In the genomic region with DNA sequence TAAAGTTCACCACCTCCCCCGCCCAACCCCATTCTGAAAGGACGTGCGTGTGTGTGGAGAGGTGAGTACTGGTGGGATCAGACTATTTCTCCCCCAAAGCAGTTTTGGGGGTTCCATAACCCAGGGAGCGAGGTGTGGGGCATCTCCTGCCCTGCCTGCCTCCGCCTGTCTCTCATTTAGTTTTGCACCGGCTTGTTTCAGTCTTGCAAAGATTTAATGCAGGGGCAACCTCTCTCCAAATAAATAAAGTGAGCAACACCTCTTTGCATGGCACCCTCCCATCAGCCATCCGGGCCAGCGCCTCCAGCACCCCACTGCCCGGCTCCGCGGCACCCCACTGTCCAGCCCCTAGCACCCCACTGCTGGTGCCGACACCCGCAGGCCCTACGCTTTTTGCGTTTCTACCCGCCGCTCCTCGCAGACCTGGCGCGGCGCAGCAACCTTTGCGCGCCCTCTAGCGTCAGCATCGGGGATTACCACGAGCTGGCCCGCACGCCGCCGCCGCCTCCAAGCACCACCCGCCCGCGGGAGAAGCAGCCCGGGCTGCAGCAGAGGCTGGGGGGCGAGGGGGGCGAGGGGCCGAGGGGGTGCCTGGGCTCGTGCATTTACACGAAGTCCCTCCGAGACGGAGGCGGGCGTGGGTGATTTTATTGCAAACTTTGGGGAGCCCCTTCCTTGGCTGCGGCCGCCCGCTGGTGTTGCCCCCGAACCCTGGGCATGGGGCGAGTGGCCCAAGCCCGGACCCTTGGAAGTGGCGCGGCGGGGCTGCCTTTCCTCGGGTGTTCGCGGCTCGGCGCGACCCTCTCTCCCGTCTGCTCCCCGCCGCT, we compare ENCODE assay signal across 8 cellular contexts. TPM values are rescaled to one million over a fixed set of nuclear protein-coding genes. Genes with fewer than 3 reads are reported as not detected.
DNase-seq lines count a peak whose midpoint lies in the region; ATAC-seq and TF ChIP-seq lines count a peak whose summit lies in the region.

No MANE protein-coding gene starts in this region.

- intact Hi-C loops in testis (cut with DNase I; ENCODE audit: low total_unique reads): loop anchor here (10.0 kb wide), 1 partner anchor 177 kb away; no protein-coding TSS in a partner anchor

- no peak for TF ChIP-seq POLR2A in testis (IDR thresholded peaks at IDR 0.05)

- H3K27me3 ChIP-seq in testis: no peaks in the 10 kb centered on the region

- POLR2A ChIA-PET in RWPE1 (lab: Yijun Ruan, JAX; ENCODE audit: low non-redundant PET): no interaction called here

- CTCF ChIA-PET in RWPE1 (lab: Yijun Ruan, JAX): interaction anchor here (0.5 to 1.0 kb wide), 23 partner anchors 11 to 643 kb away, joined by 3 to 10 read pairs (median 3); partner anchors contain the start of gene VRK1

- peak overlapping the region; percentile 31 to 48 for H3K4me3 ChIP-seq in testis

- ATAC-seq in HG03354 (IDR thresholded peaks at IDR 0.05; ENCODE audit: poor library complexity, severe bottlenecking, unreplicated experiment) (peak; percentile 84), omental fat pad (ENCODE audit: low FRiP score) (peak; percentile 62)

- H3K9me3 ChIP-seq in testis: no peaks in the 10 kb centered on the region

- no peaks in the 10 kb centered on the region for H3K36me3 ChIP-seq in testis (ENCODE audit: low read depth, missing control alignments)

- 1 to 3% methylated on average over 37 to 62 of the region's 62 CpGs for WGBS in testis, 2 donors

- H3K4me1 ChIP-seq in testis: peaks cover 17% of the 10 kb centered on the region

- DNase-seq in SKM-1 (lab: John Stamatoyannopoulos, UW; ENCODE audit: unreplicated experiment) (peak; percentile 2), SKM-1 treated with dmso at 0.1 percent for 144 hours (lab: John Stamatoyannopoulos, UW; ENCODE audit: unreplicated experiment) (no peak), RWPE1 (ENCODE audit: low spot score) (peak; percentile 60), activated gamma-delta T cell treated with Interleukin-2 at 50 U/mL for 16 hours (peak; percentile 71), germinal center (ENCODE audit: low spot score) (peak; percentile 82), omental fat pad (ENCODE audit: low spot score) (no peak), testis (peak; percentile 79)

- H3K27ac ChIP-seq in RWPE1 (no peak overlapping the region), testis (no peak overlapping the region)

- TF ChIP-seq CTCF in RWPE1 (conservative IDR thresholded peaks at IDR 0.05; ENCODE audit: low read depth) (peak; percentile 94), omental fat pad (IDR thresholded peaks at IDR 0.05) (peak in 1 of 3 donors; percentile 24), testis (IDR thresholded peaks at IDR 0.05) (peak; percentile 71 to 92 (median 74))

RNA-seq across cellular contexts. Expression of gene VRK1, which starts 55.8 kb away (rescaled TPM):
- 10 to 100 TPM in 1 of 4 donors, 1 to 10 TPM in 3; 7.1 to 19.2 (median 8.5) TPM for total RNA-seq in omental fat pad
- 10 to 100 TPM; 49.2 to 52.0 TPM for total RNA-seq in testis
- polyA plus RNA-seq in testis (ENCODE audit: insufficient read depth, low read depth, low replicate concordance): 44.7 TPM

Comparison
In these comparisons a context has a peak if more than half of its experiments do, and no peak if none do; other contexts are left out.
1. DNase-seq: peak in SKM-1 (single experiment), RWPE1 (single experiment), activated gamma-delta T cell treated with Interleukin-2 at 50 U/mL for 16 hours (single experiment), germinal center (single experiment) and testis (single experiment); none in SKM-1 treated with dmso at 0.1 percent for 144 hours (single experiment) and omental fat pad (single experiment).